10 cellular contexts compared by ENCODE assay signal in the genomic region with DNA sequence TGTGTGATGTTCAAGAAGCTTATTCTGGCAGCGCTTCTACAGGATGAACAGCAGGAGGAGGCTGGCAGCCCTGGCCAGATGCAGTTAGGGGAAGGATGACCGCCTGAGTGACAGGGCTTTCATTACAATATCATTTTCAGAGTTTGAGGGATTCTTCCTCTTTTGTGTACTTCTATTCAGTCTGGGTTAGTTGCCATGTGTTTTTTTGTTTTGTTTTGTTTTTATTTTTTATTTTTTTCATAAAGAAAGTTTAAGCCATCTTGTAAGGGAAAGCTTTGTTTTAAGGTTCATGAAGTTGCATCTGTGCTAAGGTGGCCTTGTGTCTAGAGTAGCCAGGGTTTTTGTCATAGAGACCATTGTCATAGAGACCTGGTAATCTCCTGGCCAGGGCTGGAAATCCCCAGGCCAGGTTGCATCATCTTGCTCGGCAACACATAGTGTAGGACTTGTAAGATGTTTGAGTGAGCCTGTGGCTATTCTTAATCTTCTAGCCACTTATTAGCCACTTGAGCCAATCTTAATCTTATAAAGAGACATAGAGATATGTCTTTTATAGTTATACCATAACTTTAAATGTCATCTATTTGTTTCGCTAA.
DNase-seq lines count a peak whose midpoint lies in the region; ATAC-seq and TF ChIP-seq lines count a peak whose summit lies in the region.
"Had no signal": no experiment of that assay in that cellular context is flagged by ENCODE, and none has a peak within 500 bp of the region (broad histone marks: within the 10 kb centered on the region; RNA-seq: fewer than 3 reads in every experiment).

No MANE protein-coding gene starts in this region.

- H3K27ac ChIP-seq in OCI-LY3 (ENCODE audit: low read length): no peak overlapping the region
- H3K27ac ChIP-seq in trophoblast cell (ENCODE audit: low read depth, low read length): no peak overlapping the region

- peak overlapping the region; percentile 96 for H2BK12ac ChIP-seq in trophoblast cell (ENCODE audit: low read length)

- H3K79me2 ChIP-seq in OCI-LY3 (ENCODE audit: low read length): no peaks in the 10 kb centered on the region
- no peaks in the 10 kb centered on the region for H3K79me2 ChIP-seq in trophoblast cell (ENCODE audit: control insufficient read depth, insufficient read depth, low read length, poor library complexity)

- H4K12ac ChIP-seq in trophoblast cell (ENCODE audit: low read depth, low read length): no peak overlapping the region

- H3K4me3 ChIP-seq in OCI-LY3 (ENCODE audit: low read length): no peak overlapping the region
- H3K4me3 ChIP-seq in trophoblast cell (ENCODE audit: low read depth, low read length): no peak overlapping the region

- no peak overlapping the region for H4K8ac ChIP-seq in trophoblast cell (ENCODE audit: low read depth, low read length)

- no peak overlapping the region for H2BK120ac ChIP-seq in trophoblast cell (ENCODE audit: insufficient read depth, low read length, poor library complexity)

- H3K4me2 ChIP-seq in OCI-LY3 (ENCODE audit: low read length) (peak overlapping the region; percentile 29), trophoblast cell (ENCODE audit: low read length) (no peak overlapping the region)

- H3K4ac ChIP-seq in trophoblast cell (ENCODE audit: low read depth, low read length): no peak overlapping the region

- H3K23ac ChIP-seq in trophoblast cell (ENCODE audit: low read length): no peak overlapping the region

- peak overlapping the region; percentile 90 for H4K91ac ChIP-seq in trophoblast cell (ENCODE audit: low read depth, low read length)

- H3K4me1 ChIP-seq in OCI-LY3 (ENCODE audit: low read length) (peaks cover 14% of the 10 kb centered on the region), trophoblast cell (ENCODE audit: control insufficient read depth in 1 of 2, insufficient read depth in 2 of 2, low read length in 2 of 2) (no peaks in the 10 kb centered on the region)

- H3K27me3 ChIP-seq in OCI-LY3 (ENCODE audit: low read depth, low read length) (no peaks in the 10 kb centered on the region), trophoblast cell (ENCODE audit: insufficient read depth, low read length) (no peaks in the 10 kb centered on the region)

- H3K36me3 ChIP-seq in OCI-LY3 (replicated peaks; ENCODE audit: low read depth, low read length): no peaks in the 10 kb centered on the region
- no peaks in the 10 kb centered on the region for H3K36me3 ChIP-seq in trophoblast cell (ENCODE audit: control insufficient read depth in 1 of 2, insufficient read depth in 2 of 2, low read length in 2 of 2)

- DNase-seq in NCI-H748 (lab: John Stamatoyannopoulos, UW; ENCODE audit: unreplicated experiment) (peak; percentile 1), NCI-H748 treated with DMSO at 0.1 percent for 48 hours (lab: John Stamatoyannopoulos, UW) (no peak), trophoblast cell (peak; percentile 29 to 45), HT-29 (ENCODE audit: low spot score) (no peak), globus pallidus (ENCODE audit: low spot score) (no peak), sciatic nerve (ENCODE audit: low spot score) (no peak)
- DNase-seq: activated effector memory CD4-positive, alpha-beta T cell treated with anti-CD3 and anti-CD28 coated beads, Interleukin-2, amount 50 U/mL, for 16 hours; midbrain had no signal

- no peak overlapping the region for H3K18ac ChIP-seq in trophoblast cell (ENCODE audit: low read length)

- no peak overlapping the region for H2AK5ac ChIP-seq in trophoblast cell (ENCODE audit: low read length)

- H2BK5ac ChIP-seq in trophoblast cell (ENCODE audit: low read depth, low read length, poor library complexity): peak overlapping the region; percentile 39

- H4K20me1 ChIP-seq in OCI-LY3 (ENCODE audit: insufficient read depth, low read length): no peaks in the 10 kb centered on the region

- intact Hi-C loops in sciatic nerve (cut with DNase I): no loop called here

- WGBS in trophoblast cell (ENCODE audit: extremely low coverage, insufficient coverage, insufficient read length): no CpG with 5 or more reads among the region's 4 CpGs

- H3K9ac ChIP-seq in OCI-LY3 (ENCODE audit: low read length) (no peak overlapping the region), trophoblast cell (ENCODE audit: low read length) (no peak overlapping the region)

- ATAC-seq in HG02943 (IDR thresholded peaks at IDR 0.05; ENCODE audit: low read depth, unreplicated experiment) (peak; percentile 95), sciatic nerve (no peak)

- H3K9me3 ChIP-seq in OCI-LY3 (ENCODE audit: insufficient read depth, low read length): no peaks in the 10 kb centered on the region
- no peaks in the 10 kb centered on the region for H3K9me3 ChIP-seq in trophoblast cell (ENCODE audit: insufficient read depth, low read depth, low read length)

- H2AFZ ChIP-seq in OCI-LY3 (ENCODE audit: low read depth, low read length): peak overlapping the region; percentile 38
- H2AFZ ChIP-seq in trophoblast cell (ENCODE audit: insufficient read depth, low read length, poor library complexity): no peak overlapping the region

- no peaks in the 10 kb centered on the region for H3K79me1 ChIP-seq in trophoblast cell (ENCODE audit: low read length)

- no peak overlapping the region for H3K14ac ChIP-seq in trophoblast cell (ENCODE audit: low read length)

- TF ChIP-seq CTCF in OCI-LY3 (IDR thresholded peaks at IDR 0.05; ENCODE audit: low read depth, low read length): no peak

Comparison
In these comparisons a context has a peak if more than half of its experiments do, and no peak if none do; other contexts are left out.
1. DNase-seq: peak in NCI-H748 (single experiment) and trophoblast cell (2 of 2); none in NCI-H748 treated with DMSO at 0.1 percent for 48 hours (single experiment), HT-29 (single experiment), globus pallidus (single experiment) and sciatic nerve (single experiment).